18 cellular contexts compared by ENCODE assay signal in the genomic region with DNA sequence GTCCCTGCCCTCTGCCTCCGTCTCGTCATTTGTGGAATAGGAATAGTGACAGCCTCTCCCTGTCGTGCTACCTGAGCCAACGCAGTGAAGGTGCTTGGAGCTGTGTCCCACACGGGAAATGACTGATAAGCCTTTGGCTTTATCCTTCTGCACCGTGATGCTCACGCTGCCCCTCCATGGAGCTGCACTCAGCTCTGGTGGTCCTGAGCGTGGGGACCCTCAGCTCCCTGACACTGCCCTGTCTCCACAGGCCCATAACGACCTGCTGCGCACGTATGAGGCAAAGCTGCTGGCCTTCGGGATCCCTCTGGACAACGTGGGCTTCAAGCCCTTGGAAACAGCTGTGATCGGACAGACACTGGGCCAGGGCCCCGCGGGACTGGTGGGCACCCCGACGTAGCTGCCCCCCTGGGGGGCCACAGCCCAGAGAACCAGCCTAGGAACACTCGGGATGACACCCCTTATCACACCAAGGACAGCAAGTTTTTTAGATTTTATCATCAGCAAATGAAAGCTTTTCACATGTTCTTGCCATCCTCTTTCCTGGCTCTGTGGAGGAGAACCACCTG. TPM values are rescaled to one million over a fixed set of nuclear protein-coding genes. Genes with fewer than 3 reads are reported as not detected.
A peak's percentile ranks its signal among the peaks of the same experiment; 100 is the strongest.
DNase-seq lines count a peak whose midpoint lies in the region; ATAC-seq and TF ChIP-seq lines count a peak whose summit lies in the region.
"Had no signal": no experiment of that assay in that cellular context is flagged by ENCODE, and none has a peak within 500 bp of the region (broad histone marks: within the 10 kb centered on the region; RNA-seq: fewer than 3 reads in every experiment).

No MANE protein-coding gene starts in this region.

- peak overlapping the region; percentile 56 for H3K14ac ChIP-seq in neuronal stem cell (ENCODE audit: low read length)

- CTCF ChIA-PET in HCT116 (lab: Charles Lee): interaction anchor here (1.0 to 1.3 kb wide), 2 partner anchors 8 to 23 kb away, joined by 3 read pairs; no protein-coding TSS in a partner anchor

- H3K23ac ChIP-seq in neuronal stem cell (ENCODE audit: low read depth, low read length, poor library complexity): peak overlapping the region; percentile 65

- BruUV-seq in HCT116 (replicated peaks; lab: Mats Ljungman, UMichigan): no TSS peak

- no peak overlapping the region; the same call in 1 of the 2 replicates for H3K27ac ChIP-seq in HCT116 (ENCODE audit: low read depth, low read length)
- H3K27ac ChIP-seq in neuronal stem cell (replicated peaks; ENCODE audit: low read length): no peak overlapping the region
- H3K27ac ChIP-seq: C4-2B, KMS-11 had no signal

- H3K27me3 Mint-ChIP-seq in glutamatergic neuron (ENCODE audit: unreplicated experiment): peaks cover 4% of the 10 kb centered on the region

- no peaks in the 10 kb centered on the region for H3K27me3 ChIP-seq in HCT116 (ENCODE audit: insufficient read depth, low read length)
- peaks cover 0 to 29% (median 0%) of the 10 kb centered on the region in 3 experiments for H3K27me3 ChIP-seq in neuronal stem cell (ENCODE audit: control insufficient read depth in 3 of 3, insufficient read depth in 3 of 3, low read depth in 1 of 3, low read length in 3 of 3)
- H3K27me3 ChIP-seq: BE2C had no signal

- H3K4me3 Mint-ChIP-seq in glutamatergic neuron (ENCODE audit: unreplicated experiment): no peak overlapping the region
- H3K4me3 Mint-ChIP-seq: CD8-positive, alpha-beta T cell; IgD-negative memory B cell had no signal

- in situ Hi-C loops in GM13976 (cut with MboI; ENCODE audit: low sequenced_read_pairs, unreplicated experiment): no loop called here

- no peak overlapping the region for H4K8ac ChIP-seq in neuronal stem cell (ENCODE audit: low read depth, low read length)

- H3K9me3 ChIP-seq in HCT116 (ENCODE audit: control insufficient read depth in 1 of 2, insufficient read depth in 1 of 2, low read depth in 1 of 2, low read length in 2 of 2): no peaks in the 10 kb centered on the region
- H3K9me3 ChIP-seq in neuronal stem cell (replicated peaks in 1 of 2; ENCODE audit: control insufficient read depth in 2 of 2, insufficient read depth in 1 of 2, low read depth in 1 of 2, low read length in 2 of 2): no peaks in the 10 kb centered on the region
- H3K9me3 ChIP-seq: BE2C had no signal

- H3K79me2 ChIP-seq in HCT116 (ENCODE audit: insufficient read depth, low read length): no peaks in the 10 kb centered on the region

- peaks cover 26 to 42% of the 10 kb centered on the region in 2 experiments; a peak in 3 of 4 replicates for H3K36me3 ChIP-seq in HCT116 (ENCODE audit: control insufficient read depth in 1 of 2, insufficient read depth in 2 of 2, low read length in 2 of 2)
- peaks cover 0 to 2% of the 10 kb centered on the region in 2 donors for H3K36me3 ChIP-seq in neuronal stem cell (replicated peaks in 1 of 2; ENCODE audit: control insufficient read depth in 2 of 2, insufficient read depth in 2 of 2, low read length in 2 of 2)

- H3K9me2 ChIP-seq in HCT116 (ENCODE audit: insufficient read depth): no peaks in the 10 kb centered on the region

- DNase-seq in GM13976 (ENCODE audit: low spot score) (peak; percentile 26), HCT116 (ENCODE audit: low read depth, low spot score) (no peak), neuronal stem cell (ENCODE audit: low spot score) (no peak), glutamatergic neuron (no peak)
- no peak for DNase-seq in activated naive CD4-positive, alpha-beta T cell treated with anti-CD3 and anti-CD28 coated beads, Interleukin-2, amount 50 U/mL, for 16 hours
- DNase-seq: BE2C; CD8-positive, alpha-beta T cell; DMS79 had no signal

- H2AFZ ChIP-seq in HCT116 (ENCODE audit: low read depth, low read length, poor library complexity, severe bottlenecking) (no peak overlapping the region), neuronal stem cell (ENCODE audit: low read length) (no peak overlapping the region)

- no peaks in the 10 kb centered on the region for H4K20me1 ChIP-seq in HCT116 (ENCODE audit: insufficient read depth)

- no peak for ATAC-seq in HCT116
- no peak for ATAC-seq in GM19455 (IDR thresholded peaks at IDR 0.05; ENCODE audit: unreplicated experiment)
- ATAC-seq in HG03439 (IDR thresholded peaks at IDR 0.05; ENCODE audit: unreplicated experiment): no peak
- ATAC-seq: CD8-positive, alpha-beta T cell; GM12878 had no signal

- H3K36me3 Mint-ChIP-seq in glutamatergic neuron (ENCODE audit: unreplicated experiment): no peaks in the 10 kb centered on the region
- H3K36me3 Mint-ChIP-seq: IgD-negative memory B cell had no signal

- H3K27ac Mint-ChIP-seq in glutamatergic neuron (ENCODE audit: unreplicated experiment): no peak overlapping the region
- H3K27ac Mint-ChIP-seq: CD8-positive, alpha-beta T cell had no signal

- no peaks in the 10 kb centered on the region for H3K4me1 Mint-ChIP-seq in glutamatergic neuron (ENCODE audit: low read depth, unreplicated experiment)

- H3K4me3 ChIP-seq in HCT116 (replicated peaks in 1 of 2; ENCODE audit: low read depth in 1 of 2, low read length in 2 of 2) (no peak overlapping the region), neuronal stem cell (ENCODE audit: low read length in 2 of 2) (no peak overlapping the region)
- H3K4me3 ChIP-seq: GM12878 had no signal

- no peak for TF ChIP-seq RAD21 in HCT116 (IDR thresholded peaks at IDR 0.05; ENCODE audit: low read depth)

- H2BK12ac ChIP-seq in neuronal stem cell (ENCODE audit: low read length): no peak overlapping the region

- no peak overlapping the region for H2AK5ac ChIP-seq in neuronal stem cell (ENCODE audit: low read depth, low read length)

- no CpG with 5 or more reads among the region's 19 CpGs for WGBS in neuronal stem cell (ENCODE audit: extremely low coverage in 2 of 2, insufficient read length in 2 of 2, insufficient replicate concordance in 1 of 2), 2 donors

- intact Hi-C loops in HCT116 (cut with micrococcal nuclease): no loop called here

- no peak overlapping the region for H4K91ac ChIP-seq in neuronal stem cell (ENCODE audit: low read depth, low read length, poor library complexity)

- TF ChIP-seq POLR2A in HCT116 (IDR thresholded peaks at IDR 0.05; ENCODE audit: borderline replicate concordance, extremely low read depth, insufficient read depth, insufficient read length): no peak

- no peak overlapping the region for H2BK120ac ChIP-seq in neuronal stem cell (ENCODE audit: low read depth, low read length)

- H3K9me3 Mint-ChIP-seq in glutamatergic neuron (ENCODE audit: unreplicated experiment): peaks cover 2% of the 10 kb centered on the region
- H3K9me3 Mint-ChIP-seq: CD8-positive, alpha-beta T cell; IgD-negative memory B cell had no signal

- TF ChIP-seq CTCF in GM13976 (IDR thresholded peaks at IDR 0.05; ENCODE audit: borderline replicate concordance, control extremely low read depth, extremely low read depth, insufficient read depth, missing control alignments) (no peak), HCT116 (IDR thresholded peaks at IDR 0.05 in 2 of 3, conservative IDR thresholded peaks at IDR 0.05 in 1 of 3; ENCODE audit: borderline replicate concordance in 1 of 3, insufficient read depth in 1 of 3, low read depth in 2 of 3, low read length in 2 of 3) (no peak), glutamatergic neuron (IDR thresholded peaks at IDR 0.05; ENCODE audit: partially characterized antibody, unreplicated experiment) (no peak)

- peak overlapping the region; percentile 75 for H2BK5ac ChIP-seq in neuronal stem cell (ENCODE audit: low read length)

- H3K79me1 ChIP-seq in neuronal stem cell (ENCODE audit: low read depth, low read length): peaks cover 3% of the 10 kb centered on the region

- H3K4me1 ChIP-seq in HCT116 (ENCODE audit: control insufficient read depth in 1 of 2, insufficient read depth in 2 of 2, low read length in 2 of 2) (peaks cover 15 to 38% of the 10 kb centered on the region in 2 experiments), neuronal stem cell (ENCODE audit: control insufficient read depth in 2 of 2, insufficient read depth in 1 of 2, low read depth in 1 of 2, low read length in 2 of 2) (peaks cover 5 to 9% of the 10 kb centered on the region in 2 donors)
- H3K4me1 ChIP-seq: BE2C had no signal

- POLR2A ChIA-PET in HCT116 (lab: Charles Lee): interaction anchor here (1.2 kb wide), 1 partner anchor 10 kb away, joined by 3 read pairs; no protein-coding TSS in a partner anchor

- no peak overlapping the region for H3K9ac ChIP-seq in HCT116 (ENCODE audit: low read length)
- H3K9ac ChIP-seq in neuronal stem cell (ENCODE audit: low read depth, low read length, poor library complexity): no peak overlapping the region
- H3K9ac ChIP-seq: KMS-11 had no signal

- no peak overlapping the region for H3K4ac ChIP-seq in neuronal stem cell (ENCODE audit: low read length)

- H3K4me2 ChIP-seq in HCT116 (ENCODE audit: low read length) (peak overlapping the region; percentile 54), neuronal stem cell (ENCODE audit: insufficient read depth, low read length, poor library complexity, severe bottlenecking) (no peak overlapping the region)
- H3K4me2 ChIP-seq: KMS-11 had no signal

- H2BK15ac ChIP-seq in neuronal stem cell (ENCODE audit: low read length): no peak overlapping the region

- peak overlapping the region; percentile 80 for H3K18ac ChIP-seq in neuronal stem cell (ENCODE audit: low read length)

- RAD21 ChIA-PET in HCT116 (lab: Charles Lee; ENCODE audit: low non-redundant PET in 1 of 2, low total read pairs in 2 of 2, uncharacterized antibody in 2 of 2, unreplicated experiment in 2 of 2): no interaction called here

RNA-seq across cellular contexts. Expression of gene DBNDD1, which starts 23.8 kb away (rescaled TPM):
- 60.2 TPM for total RNA-seq in HCT116 (2021; ENCODE audit: unreplicated experiment)
- 51.1 and 61.3 TPM in 2 replicates for polyA plus RNA-seq in HCT116 (2012)
- 35.6 TPM for polyA plus RNA-seq in neuronal stem cell (2013, experiment 1 of 2)
- 34.0 TPM for polyA plus RNA-seq in neuronal stem cell (2013, experiment 2 of 2)
- total RNA-seq in glutamatergic neuron (ENCODE audit: unreplicated experiment): 77.8 TPM

RNA-seq across cellular contexts. Expression of gene PRDM7, which starts 34.1 kb away (rescaled TPM):
- total RNA-seq in HCT116 (2021; ENCODE audit: unreplicated experiment): 0.07 TPM
- polyA plus RNA-seq in HCT116 (2012): 0.05 and 0.10 TPM in 2 replicates
- polyA plus RNA-seq in neuronal stem cell (2013, experiment 1 of 2): not detected
- polyA plus RNA-seq in neuronal stem cell (2013, experiment 2 of 2): 0.01 TPM
- not detected for total RNA-seq in glutamatergic neuron (ENCODE audit: unreplicated experiment)
- total RNA-seq: CD8-positive, alpha-beta T cell; G401; GM12878; H4; HT1080 had no signal
- polyA plus RNA-seq: AG04450, GM12878, IgD-negative memory B cell had no signal
